Comparison of ENCODE assay signal across 10 cellular contexts in the genomic region with DNA sequence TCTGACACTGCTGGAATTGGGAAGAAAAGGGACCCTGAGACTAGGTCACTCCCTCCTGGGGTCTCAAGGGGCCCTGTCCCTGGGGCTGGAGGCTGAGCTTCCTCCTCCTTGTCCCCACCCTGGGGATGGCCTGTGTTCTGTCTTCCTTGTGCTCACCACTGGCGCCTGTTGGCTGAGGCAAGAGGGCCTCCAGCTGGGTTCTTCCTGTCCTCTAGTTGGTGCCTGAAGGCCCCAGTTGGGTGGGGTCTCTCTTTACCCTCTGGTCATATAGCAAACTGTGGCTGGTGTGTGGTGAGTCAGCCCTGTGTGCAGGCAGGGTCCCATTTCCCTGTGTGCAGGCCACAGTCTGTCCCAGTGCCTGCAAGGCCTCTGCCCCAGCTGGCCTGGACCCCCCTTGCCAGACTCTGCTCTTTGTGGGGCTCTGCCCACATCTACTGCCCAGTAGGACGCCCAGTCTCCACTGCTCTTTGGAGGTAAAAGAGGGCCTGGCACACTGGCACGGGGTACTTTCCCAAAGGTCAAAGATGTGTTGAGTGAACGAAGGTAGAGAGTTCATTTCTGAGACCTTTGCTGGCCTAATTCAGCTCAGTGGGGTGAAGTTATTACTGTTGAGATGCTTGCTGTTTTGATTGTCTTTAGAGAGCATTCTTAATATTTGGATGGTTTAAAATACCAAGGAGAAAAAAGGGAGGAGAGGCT. TPM values are rescaled to one million over a fixed set of nuclear protein-coding genes. Genes with fewer than 3 reads are reported as not detected.
DNase-seq lines count a peak whose midpoint lies in the region; ATAC-seq and TF ChIP-seq lines count a peak whose summit lies in the region.
"Had no signal": no experiment of that assay in that cellular context is flagged by ENCODE, and none has a peak within 500 bp of the region (broad histone marks: within the 10 kb centered on the region; RNA-seq: fewer than 3 reads in every experiment).

No MANE protein-coding gene starts in this region.

- no peaks in the 10 kb centered on the region for H3K36me3 Mint-ChIP-seq in endothelial cell (ENCODE audit: low read depth, unreplicated experiment)
- H3K36me3 Mint-ChIP-seq: naive B cell had no signal

- TF ChIP-seq CTCF in PC-3 (conservative IDR thresholded peaks at IDR 0.05; ENCODE audit: low read depth, low read length) (no peak), endothelial cell (IDR thresholded peaks at IDR 0.05; ENCODE audit: unreplicated experiment) (no peak), SK-N-SH (IDR thresholded peaks at IDR 0.05) (no peak)

- H3K27me3 ChIP-seq in right cardiac atrium (ENCODE audit: control insufficient read depth, insufficient read depth) = no peaks in the 10 kb centered on the region
- H3K27me3 ChIP-seq in PC-3 (ENCODE audit: low read length) = no peaks in the 10 kb centered on the region
- H3K27me3 ChIP-seq in subcutaneous abdominal adipose tissue (ENCODE audit: control insufficient read depth in 5 of 5, insufficient read depth in 4 of 5, low read length in 5 of 5) = peaks cover 5 to 17% (median 6%) of the 10 kb centered on the region in 5 donors
- H3K27me3 ChIP-seq in SK-N-SH (ENCODE audit: insufficient read depth) = no peaks in the 10 kb centered on the region

- H3K27ac Mint-ChIP-seq in endothelial cell (ENCODE audit: unreplicated experiment) = peak overlapping the region; percentile 90
- H3K27ac Mint-ChIP-seq: naive B cell had no signal

- H2AFZ ChIP-seq in PC-3 (ENCODE audit: low read length) = peak overlapping the region; percentile 55; the same call in 1 of the 2 replicates
- H2AFZ ChIP-seq in SK-N-SH (ENCODE audit: low read depth) = no peak overlapping the region

- H3F3A ChIP-seq in PC-3 (ENCODE audit: low read length, unreplicated experiment) (no peaks in the 10 kb centered on the region), SK-N-SH (replicated peaks; ENCODE audit: insufficient read depth) (no peaks in the 10 kb centered on the region)

- CTCF ChIA-PET in PC-3 (lab: Charles Lee) (no interaction called here), SK-N-SH (lab: Yijun Ruan, JAX) (interaction anchor here (0.7 to 1.2 kb wide), 3 partner anchors 20 to 51 kb away, joined by 3 to 5 read pairs (median 3); no protein-coding TSS in a partner anchor)

- no peak for ATAC-seq in right cardiac atrium
- peak; percentile 22; the same call in 1 of the 2 replicates for ATAC-seq in PC-3
- ATAC-seq in HG02588 (IDR thresholded peaks at IDR 0.05; ENCODE audit: unreplicated experiment) = no peak
- ATAC-seq in GM18867 (IDR thresholded peaks at IDR 0.05; ENCODE audit: unreplicated experiment) = no peak

- H3K9me3 ChIP-seq in right cardiac atrium (ENCODE audit: control insufficient read depth, low read length) (no peaks in the 10 kb centered on the region), PC-3 (ENCODE audit: low read length) (no peaks in the 10 kb centered on the region), subcutaneous abdominal adipose tissue (ENCODE audit: control insufficient read depth in 5 of 5, low read length in 5 of 5) (no peaks in the 10 kb centered on the region), SK-N-SH (no peaks in the 10 kb centered on the region)

- H3K4me2 ChIP-seq in PC-3 (ENCODE audit: low read length) (0 out of 2 replicates have a peak overlapping the region, but pooled peaks have one; percentile 6), SK-N-SH (no peak overlapping the region)

- H3K4me1 ChIP-seq in right cardiac atrium (ENCODE audit: control insufficient read depth, insufficient read depth, low read length) (no peaks in the 10 kb centered on the region), PC-3 (ENCODE audit: insufficient read depth, low read length) (peaks cover 34% of the 10 kb centered on the region), subcutaneous abdominal adipose tissue (ENCODE audit: control insufficient read depth in 5 of 5, insufficient read depth in 5 of 5, low read length in 5 of 5) (peaks cover 0 to 38% (median 0%) of the 10 kb centered on the region in 5 donors), SK-N-SH (ENCODE audit: control insufficient read depth in 1 of 2, insufficient read depth in 2 of 2, low read depth in 1 of 2, low read length in 1 of 2) (peaks cover 0 to 7% of the 10 kb centered on the region in 2 experiments; a peak in 1 of 4 replicates)

- no peaks in the 10 kb centered on the region for H3K9me3 Mint-ChIP-seq in endothelial cell (ENCODE audit: unreplicated experiment)
- H3K9me3 Mint-ChIP-seq: naive B cell had no signal

- peaks cover 7% of the 10 kb centered on the region for H3K27me3 Mint-ChIP-seq in endothelial cell (ENCODE audit: unreplicated experiment)

- H3K4me3 Mint-ChIP-seq in endothelial cell (ENCODE audit: unreplicated experiment) = peak overlapping the region; percentile 31

- H3K27ac ChIP-seq in right cardiac atrium (ENCODE audit: low read length) (no peak overlapping the region), PC-3 (ENCODE audit: low read length) (peak overlapping the region; percentile 34), subcutaneous abdominal adipose tissue (ENCODE audit: low read depth, low read length) (peak overlapping the region; percentile 83), SK-N-SH (ENCODE audit: low read depth in 2 of 2, low read length in 1 of 2) (no peak overlapping the region)

- WGBS in right cardiac atrium = 68% methylated on average over 4 of the region's 4 CpGs
- WGBS in SK-N-SH (ENCODE audit: low lambda C conversion rate) = 52% methylated on average over 3 of the region's 4 CpGs

- DNase-seq in cardiac septum (ENCODE audit: low spot score) (peak; percentile 5), right cardiac atrium (no peak), PC-3 (peak; percentile 35), endothelial cell (ENCODE audit: low spot score) (no peak), SK-N-SH (no peak)
- DNase-seq: naive B cell, NCI-H226 had no signal

- peaks cover 39% of the 10 kb centered on the region for H3K4me1 Mint-ChIP-seq in endothelial cell (ENCODE audit: unreplicated experiment)

- H4K20me1 ChIP-seq in PC-3 (ENCODE audit: low read length) = no peaks in the 10 kb centered on the region
- H4K20me1 ChIP-seq in SK-N-SH (ENCODE audit: insufficient read depth) = no peaks in the 10 kb centered on the region

- H3K9me2 ChIP-seq in PC-3 (replicated peaks; ENCODE audit: low read length) (no peaks in the 10 kb centered on the region), SK-N-SH (no peaks in the 10 kb centered on the region)

- TF ChIP-seq EP300 in SK-N-SH (IDR thresholded peaks at IDR 0.05; ENCODE audit: borderline replicate concordance in 1 of 2, low read depth in 1 of 2, low read length in 1 of 2) = no peak

- H3K9ac ChIP-seq in PC-3 (ENCODE audit: low read length) = peak overlapping the region; percentile 9; the same call in 1 of the 2 replicates
- H3K9ac ChIP-seq in subcutaneous abdominal adipose tissue (ENCODE audit: low read length in 5 of 5) = peak overlapping the region in 1 of 5 donors; percentile 41
- no peak overlapping the region for H3K9ac ChIP-seq in SK-N-SH

- TF ChIP-seq RAD21 in SK-N-SH (IDR thresholded peaks at IDR 0.05; ENCODE audit: low read length) = no peak

- no TSS peak for BruUV-seq in PC-3 (replicated peaks; lab: Mats Ljungman, UMichigan)

- H3K4me3 ChIP-seq in right cardiac atrium (ENCODE audit: low read length) = no peak overlapping the region
- H3K4me3 ChIP-seq in PC-3 (ENCODE audit: low read length) = no peak overlapping the region
- no peak overlapping the region for H3K4me3 ChIP-seq in subcutaneous abdominal adipose tissue (ENCODE audit: low read depth in 1 of 5, low read length in 5 of 5)
- H3K4me3 ChIP-seq in SK-N-SH (ENCODE audit: low read depth in 2 of 2, low read length in 1 of 2) = no peak overlapping the region

- no peaks in the 10 kb centered on the region for H3K36me3 ChIP-seq in PC-3 (ENCODE audit: low read depth, low read length)
- no peaks in the 10 kb centered on the region for H3K36me3 ChIP-seq in subcutaneous abdominal adipose tissue (ENCODE audit: control insufficient read depth in 5 of 5, insufficient read depth in 5 of 5, low read length in 5 of 5)
- H3K36me3 ChIP-seq in SK-N-SH (replicated peaks in 1 of 2; ENCODE audit: control insufficient read depth in 1 of 2, insufficient read depth in 2 of 2, low read length in 1 of 2) = no peaks in the 10 kb centered on the region

- POLR2A ChIA-PET in PC-3 (lab: Charles Lee; ENCODE audit: unreplicated experiment) (interaction anchor here (1.0 kb wide), 1 partner anchor 10 kb away, joined by 4 read pairs; no protein-coding TSS in a partner anchor), SK-N-SH (lab: Yijun Ruan, JAX) (no interaction called here)

- intact Hi-C loops in cardiac septum (cut with DNase I) = no loop called here
- intact Hi-C loops in right cardiac atrium (cut with DNase I) = no loop called here
- intact Hi-C loops in PC-3 (cut with micrococcal nuclease) = no loop called here

- H3K79me2 ChIP-seq in PC-3 (ENCODE audit: low read length) = no peaks in the 10 kb centered on the region
- H3K79me2 ChIP-seq in SK-N-SH (ENCODE audit: insufficient read depth) = no peaks in the 10 kb centered on the region

TF ChIP-seq in SK-N-SH, 30 proteins besides CTCF, POLR2A, EP300 and RAD21 (continues in another document):
- TF ChIP-seq GATA2 (CRISPR knock-in tag; IDR thresholded peaks at IDR 0.05) (no peak), FOXM1 (IDR thresholded peaks at IDR 0.05; ENCODE audit: low read depth) (no peak), MXI1 (IDR thresholded peaks at IDR 0.05; ENCODE audit: low read depth, low read length) (no peak)
- TF ChIP-seq, protein P1, sequence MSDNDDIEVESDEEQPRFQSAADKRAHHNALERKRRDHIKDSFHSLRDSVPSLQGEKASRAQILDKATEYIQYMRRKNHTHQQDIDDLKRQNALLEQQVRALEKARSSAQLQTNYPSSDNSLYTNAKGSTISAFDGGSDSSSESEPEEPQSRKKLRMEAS (IDR thresholded peaks at IDR 0.05; ENCODE audit: low read depth) = no peak
- TF ChIP-seq, protein P2, sequence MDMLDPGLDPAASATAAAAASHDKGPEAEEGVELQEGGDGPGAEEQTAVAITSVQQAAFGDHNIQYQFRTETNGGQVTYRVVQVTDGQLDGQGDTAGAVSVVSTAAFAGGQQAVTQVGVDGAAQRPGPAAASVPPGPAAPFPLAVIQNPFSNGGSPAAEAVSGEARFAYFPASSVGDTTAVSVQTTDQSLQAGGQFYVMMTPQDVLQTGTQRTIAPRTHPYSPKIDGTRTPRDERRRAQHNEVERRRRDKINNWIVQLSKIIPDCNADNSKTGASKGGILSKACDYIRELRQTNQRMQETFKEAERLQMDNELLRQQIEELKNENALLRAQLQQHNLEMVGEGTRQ (IDR thresholded peaks at IDR 0.05; ENCODE audit: borderline replicate concordance, low read depth, low read length) = no peak

RNA-seq across cellular contexts. Expression of a gene that starts 55.1 kb away (rescaled TPM):
- total RNA-seq in cardiac septum = 9.3 TPM
- total RNA-seq in right cardiac atrium = 10 to 100 TPM in 2 of 4 donors, 1 to 10 TPM in 2; 4.1 to 12.8 (median 9.2) TPM
- polyA plus RNA-seq in right cardiac atrium = 23.9 TPM
- total RNA-seq in PC-3 (2014; rRNA removed) = 0.47 TPM in 1 of 2 replicates, not detected in the other
- total RNA-seq in endothelial cell (ENCODE audit: unreplicated experiment) = 108 TPM
- not detected in 2 replicates for polyA plus RNA-seq in SK-N-SH (2012; rRNA removed)
- not detected in 2 replicates for polyA plus RNA-seq in SK-N-SH (2012; cell fraction: cytosol; rRNA removed)
- not detected in 2 replicates for polyA plus RNA-seq in SK-N-SH (2012; cell fraction: nucleus; rRNA removed)

Comparison
In these comparisons a context has a peak if more than half of its experiments do, and no peak if none do; other contexts are left out.
1. DNase-seq: peak in cardiac septum (single experiment) and PC-3 (single experiment); none in right cardiac atrium (0 of 3), endothelial cell (single experiment) and SK-N-SH (single experiment).
2. H3K27ac ChIP-seq: peak in PC-3 (single experiment) and subcutaneous abdominal adipose tissue (single experiment); none in right cardiac atrium (single experiment) and SK-N-SH (0 of 2).